ENCODE assay signal across 16 cellular contexts in the genomic region with DNA sequence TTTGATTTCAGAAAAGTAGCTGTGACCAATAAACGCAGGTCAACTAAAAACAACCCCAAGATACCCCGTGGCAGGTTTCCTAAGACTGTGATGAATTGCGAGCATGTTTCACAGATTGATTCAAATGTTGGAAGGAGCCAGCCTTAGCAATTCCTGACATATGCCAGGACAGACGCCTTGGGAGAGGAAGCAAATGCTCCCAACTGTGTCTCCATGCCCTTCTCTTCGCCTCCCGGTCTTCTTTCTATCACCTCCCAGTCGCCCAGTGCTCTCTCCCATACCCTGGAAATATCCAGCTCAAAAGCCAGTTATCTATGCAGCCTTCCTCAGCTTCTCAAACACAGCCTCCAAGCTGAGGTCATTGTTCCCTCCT. TPM values are rescaled to one million over a fixed set of nuclear protein-coding genes. Genes with fewer than 3 reads are reported as not detected.
"Had no signal": no experiment of that assay in that cellular context is flagged by ENCODE, and none has a peak within 500 bp of the region (broad histone marks: within the 10 kb centered on the region; RNA-seq: fewer than 3 reads in every experiment).

No MANE protein-coding gene starts in this region.

- H3K4me1 ChIP-seq: pancreas, upper lobe of right lung had no signal

- H3K27ac ChIP-seq: coronary artery, pancreas, thoracic aorta, upper lobe of right lung, WERI-Rb-1 had no signal

- DNase-seq: activated CD4-positive, alpha-beta T cell treated with anti-CD3 and anti-CD28 coated beads, Interleukin-2, amount 50 U/mL, for 48 hours; activated naive CD4-positive, alpha-beta T cell; activated naive CD8-positive, alpha-beta T cell treated with anti-CD3 and anti-CD28 coated beads for 36 hours; activated T-cell treated with anti-CD3 and anti-CD28 coated beads for 4 hours; amniotic stem cell; naive thymus-derived CD4-positive, alpha-beta T cell; pancreas; stimulated activated CD4-positive, alpha-beta T cell treated with anti-CD3 and anti-CD28 coated beads, Interleukin-4, amount 100 ng/mL, for 1 hour; upper lobe of right lung; WERI-Rb-1 had no signal

- H3K27me3 ChIP-seq: pancreas had no signal

- H3K4me2 ChIP-seq: smooth muscle cell had no signal

- H3K36me3 ChIP-seq: pancreas, thoracic aorta, upper lobe of right lung, WERI-Rb-1 had no signal

- H3K9me3 ChIP-seq: pancreas, thoracic aorta, upper lobe of right lung had no signal

- H3K4me3 ChIP-seq: coronary artery, pancreas, smooth muscle cell, thoracic aorta, upper lobe of right lung had no signal

RNA-seq across cellular contexts. Expression of a gene that starts 32.0 kb away (rescaled TPM):
- total RNA-seq: esophagus mucosa; fibroblast of villous mesenchyme; smooth muscle cell; T-helper 2 cell treated with Interferon-gamma antibody and Interleukin-4, amounts not matched to agents 100 ng/mL and 5 ng/mL, for 36 hours; thoracic aorta had no signal
- polyA plus RNA-seq: smooth muscle cell had no signal
